ENCODE assay signal across 27 cellular contexts in the genomic region with DNA sequence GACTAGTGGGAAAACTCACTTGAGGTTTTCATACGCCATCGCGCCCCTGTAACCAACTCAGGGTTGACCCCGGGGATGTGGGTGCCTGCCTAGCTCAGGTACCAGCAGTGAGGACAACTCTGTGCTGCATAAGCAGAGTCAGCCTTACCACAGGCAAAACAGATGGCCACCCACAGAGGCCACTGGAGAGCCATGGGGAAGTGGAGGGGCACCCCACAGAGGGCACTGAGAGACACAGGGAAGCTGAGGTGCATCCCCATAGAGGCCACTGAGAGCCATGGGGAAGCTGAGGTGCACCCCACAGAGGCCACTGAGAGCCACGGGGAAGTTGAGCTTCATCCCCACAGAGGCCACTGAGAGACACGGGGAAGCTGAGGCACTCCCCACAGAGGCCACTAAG.
A peak's percentile ranks its signal among the peaks of the same experiment; 100 is the strongest.
DNase-seq lines count a peak whose midpoint lies in the region; TF ChIP-seq lines count a peak whose summit lies in the region.
"Had no signal": no experiment of that assay in that cellular context is flagged by ENCODE, and none has a peak within 500 bp of the region (broad histone marks: within the 10 kb centered on the region; RNA-seq: fewer than 3 reads in every experiment).

No MANE protein-coding gene starts in this region.

- H3K4me1 Mint-ChIP-seq in neural crest cell = peaks cover 5% of the 10 kb centered on the region
- no peaks in the 10 kb centered on the region for H3K4me1 Mint-ChIP-seq in activated naive CD8-positive, alpha-beta T cell treated with anti-CD3 and anti-CD28 coated beads for 36 hours
- H3K4me1 Mint-ChIP-seq: activated naive CD8-positive, alpha-beta T cell treated with anti-CD3 and anti-CD28 coated beads, Interleukin-2, amount 50 U/mL, for 24 hours; B cell; stimulated activated naive B cell treated with anti-CD40 and anti-IgM and Interleukin-4, amounts not matched to agents 10 μg/mL and 1 μg/mL and 100 μg/mL, for 72 hours had no signal

- H3K27me3 ChIP-seq in left ventricle myocardium inferior (ENCODE audit: low read depth) (no peaks in the 10 kb centered on the region), right atrium auricular region (no peaks in the 10 kb centered on the region), WERI-Rb-1 (ENCODE audit: insufficient read depth, low read depth, severe bottlenecking) (no peaks in the 10 kb centered on the region)
- H3K27me3 ChIP-seq: body of pancreas, thyroid gland had no signal

- H3K27ac Mint-ChIP-seq in neural crest cell (ENCODE audit: unreplicated experiment) = peak overlapping the region; percentile 12
- no peak overlapping the region for H3K27ac Mint-ChIP-seq in activated naive CD8-positive, alpha-beta T cell treated with anti-CD3 and anti-CD28 coated beads for 36 hours
- H3K27ac Mint-ChIP-seq: activated naive CD8-positive, alpha-beta T cell treated with anti-CD3 and anti-CD28 coated beads, Interleukin-2, amount 50 U/mL, for 24 hours; B cell; stimulated activated naive B cell treated with anti-CD40 and anti-IgM and Interleukin-4, amounts not matched to agents 10 μg/mL and 1 μg/mL and 100 μg/mL, for 72 hours had no signal

- peaks cover 3% of the 10 kb centered on the region for H3K36me3 Mint-ChIP-seq in neural crest cell (ENCODE audit: low read depth)
- peaks cover 3% of the 10 kb centered on the region for H3K36me3 Mint-ChIP-seq in activated naive CD8-positive, alpha-beta T cell treated with anti-CD3 and anti-CD28 coated beads for 36 hours

- H3K9me3 Mint-ChIP-seq in neural crest cell = no peaks in the 10 kb centered on the region
- no peaks in the 10 kb centered on the region for H3K9me3 Mint-ChIP-seq in activated naive CD8-positive, alpha-beta T cell treated with anti-CD3 and anti-CD28 coated beads for 36 hours
- H3K9me3 Mint-ChIP-seq: activated naive CD8-positive, alpha-beta T cell treated with anti-CD3 and anti-CD28 coated beads, Interleukin-2, amount 50 U/mL, for 24 hours; stimulated activated naive B cell treated with anti-CD40 and anti-IgM and Interleukin-4, amounts not matched to agents 10 μg/mL and 1 μg/mL and 100 μg/mL, for 72 hours had no signal

- no peaks in the 10 kb centered on the region for H3K27me3 Mint-ChIP-seq in neural crest cell (ENCODE audit: low read depth)
- no peaks in the 10 kb centered on the region for H3K27me3 Mint-ChIP-seq in activated naive CD8-positive, alpha-beta T cell treated with anti-CD3 and anti-CD28 coated beads for 36 hours
- H3K27me3 Mint-ChIP-seq: activated naive CD8-positive, alpha-beta T cell treated with anti-CD3 and anti-CD28 coated beads, Interleukin-2, amount 50 U/mL, for 24 hours; B cell; stimulated activated naive B cell treated with anti-CD40 and anti-IgM and Interleukin-4, amounts not matched to agents 10 μg/mL and 1 μg/mL and 100 μg/mL, for 72 hours had no signal

- H3K36me3 ChIP-seq in left ventricle myocardium inferior = peaks cover 9% of the 10 kb centered on the region
- no peaks in the 10 kb centered on the region for H3K36me3 ChIP-seq in right atrium auricular region
- no peaks in the 10 kb centered on the region for H3K36me3 ChIP-seq in WERI-Rb-1

- intact Hi-C loops in left ventricle myocardium inferior (cut with micrococcal nuclease) = no loop called here

- DNase-seq in left ventricle myocardium inferior (no peak), right atrium auricular region (ENCODE audit: low spot score) (no peak), WERI-Rb-1 (no peak), neural crest cell (ENCODE audit: low read depth, low spot score) (no peak), HK-2 (ENCODE audit: unreplicated experiment) (no peak), NAMALWA (ENCODE audit: low spot score) (no peak), mucosa of gallbladder (ENCODE audit: low spot score) (no peak)
- DNase-seq in activated naive CD8-positive, alpha-beta T cell treated with anti-CD3 and anti-CD28 coated beads for 36 hours = no peak
- DNase-seq: activated CD4-positive, alpha-beta T cell treated with anti-CD3 and anti-CD28 coated beads, Interleukin-2, amount 50 U/mL, for 48 hours; activated CD4-positive, CD25-positive, alpha-beta regulatory T cell; activated CD8-positive, alpha-beta memory T cell treated with anti-CD3 and anti-CD28 coated beads, Interleukin-2, amount 50 U/mL, for 48 hours; activated naive CD8-positive, alpha-beta T cell treated with anti-CD3 and anti-CD28 coated beads, Interleukin-2, amount 50 U/mL, for 24 hours; body of pancreas; cerebellar nuclear complex; DMS79; GF-D8; NCI-H1092; NCI-H187; NCI-H526; occipital lobe; SHP77; small intestine; stimulated activated CD4-positive, alpha-beta T cell treated with anti-CD3 and anti-CD28 coated beads, Interleukin-2, amount 100 ng/mL, for 48 hours; stimulated activated naive B cell treated with anti-CD40 and anti-IgM and Interleukin-4, amounts not matched to agents 10 μg/mL and 1 μg/mL and 100 μg/mL, for 72 hours; thyroid gland had no signal

- H3K9me3 ChIP-seq in left ventricle myocardium inferior (replicated peaks) (no peaks in the 10 kb centered on the region), right atrium auricular region (no peaks in the 10 kb centered on the region), WERI-Rb-1 (ENCODE audit: severe bottlenecking) (peaks cover 3% of the 10 kb centered on the region)
- H3K9me3 ChIP-seq: body of pancreas, thyroid gland had no signal

- peak overlapping the region; percentile 39 for H3K27ac ChIP-seq in left ventricle myocardium inferior (replicated peaks)
- no peak overlapping the region for H3K27ac ChIP-seq in right atrium auricular region
- H3K27ac ChIP-seq in WERI-Rb-1 = no peak overlapping the region
- H3K27ac ChIP-seq: body of pancreas, KMS-11, thyroid gland had no signal

- TF ChIP-seq CTCF in left ventricle myocardium inferior (IDR thresholded peaks at IDR 0.05; ENCODE audit: borderline replicate concordance) = no peak
- no peak for TF ChIP-seq CTCF in right atrium auricular region (IDR thresholded peaks at IDR 0.05)
- TF ChIP-seq CTCF in WERI-Rb-1 (IDR thresholded peaks at IDR 0.05; ENCODE audit: low read depth, low read length) = 0 out of 2 replicates have a peak, but pooled peaks have one; percentile 8
- TF ChIP-seq CTCF in neural crest cell (conservative IDR thresholded peaks at IDR 0.05) = no peak

- H3K4me3 Mint-ChIP-seq in neural crest cell = no peak overlapping the region
- no peak overlapping the region for H3K4me3 Mint-ChIP-seq in activated naive CD8-positive, alpha-beta T cell treated with anti-CD3 and anti-CD28 coated beads for 36 hours
- H3K4me3 Mint-ChIP-seq: activated naive CD8-positive, alpha-beta T cell treated with anti-CD3 and anti-CD28 coated beads, Interleukin-2, amount 50 U/mL, for 24 hours; B cell; stimulated activated naive B cell treated with anti-CD40 and anti-IgM and Interleukin-4, amounts not matched to agents 10 μg/mL and 1 μg/mL and 100 μg/mL, for 72 hours had no signal

- H3K4me3 ChIP-seq in left ventricle myocardium inferior (no peak overlapping the region), right atrium auricular region (no peak overlapping the region), WERI-Rb-1 (ENCODE audit: low read depth, low read length) (no peak overlapping the region)
- H3K4me3 ChIP-seq: body of pancreas, thyroid gland had no signal

- H3K4me1 ChIP-seq in left ventricle myocardium inferior (peaks cover 52% of the 10 kb centered on the region), right atrium auricular region (peaks cover 0 to 36% of the 10 kb centered on the region in 2 donors)
- H3K4me1 ChIP-seq: body of pancreas had no signal
